Comparison of ENCODE assay signal across 13 cellular contexts in the genomic region with DNA sequence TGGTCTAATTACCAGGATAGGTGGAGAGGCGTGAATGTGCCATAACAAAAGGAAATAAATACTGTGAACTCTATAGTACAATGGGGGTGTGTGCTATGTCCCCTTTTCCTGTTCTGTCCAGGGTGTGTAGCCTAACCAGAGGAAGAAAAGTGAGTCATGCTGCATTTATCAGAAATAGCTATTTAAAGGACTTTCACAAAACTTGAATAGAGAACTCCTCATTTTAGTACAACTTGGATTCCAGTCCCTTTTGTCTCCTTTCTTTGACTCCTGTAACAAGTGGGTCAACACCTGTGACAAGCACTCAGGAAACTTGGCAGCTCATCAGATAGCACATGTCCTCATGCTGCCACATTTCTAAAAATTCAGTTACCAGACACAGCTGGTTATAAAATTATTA.
DNase-seq lines count a peak whose midpoint lies in the region; TF ChIP-seq lines count a peak whose summit lies in the region.
"Had no signal": no experiment of that assay in that cellular context is flagged by ENCODE, and none has a peak within 500 bp of the region (broad histone marks: within the 10 kb centered on the region; RNA-seq: fewer than 3 reads in every experiment).

No MANE protein-coding gene starts in this region.

- peaks cover 4% of the 10 kb centered on the region for H3K4me1 Mint-ChIP-seq in activated T-cell treated with anti-CD3 and anti-CD28 coated beads, Interleukin-2, amount 50 U/mL, for 24 hours (ENCODE audit: low read depth)
- H3K4me1 Mint-ChIP-seq in activated T-helper 1 cell treated with anti-CD3 and anti-CD28 coated beads, Interleukin-12 subunit alpha, Interleukin-12 subunit beta, Interleukin-2, Interleukin-4 antibody, amounts not matched to agents 30 ng/mL and 10 ng/mL and 1 ng/mL, durations not matched to agents 14 hours and 24 hours and 36 hours (ENCODE audit: low read depth), result no peaks in the 10 kb centered on the region

- intact Hi-C loops in activated T-helper 1 cell treated with anti-CD3 and anti-CD28 coated beads, Interleukin-12 subunit alpha, Interleukin-12 subunit beta, Interleukin-2, Interleukin-4 antibody, amounts not matched to agents 30 ng/mL and 10 ng/mL and 1 ng/mL, durations not matched to agents 14 hours and 24 hours and 36 hours (cut with micrococcal nuclease), result no loop called here

- no peak overlapping the region for H3K27ac Mint-ChIP-seq in activated T-cell treated with anti-CD3 and anti-CD28 coated beads, Interleukin-2, amount 50 U/mL, for 24 hours
- H3K27ac Mint-ChIP-seq in activated T-helper 1 cell treated with anti-CD3 and anti-CD28 coated beads, Interleukin-12 subunit alpha, Interleukin-12 subunit beta, Interleukin-2, Interleukin-4 antibody, amounts not matched to agents 30 ng/mL and 10 ng/mL and 1 ng/mL, durations not matched to agents 14 hours and 24 hours and 36 hours, result no peak overlapping the region
- H3K27ac Mint-ChIP-seq: activated naive CD4-positive, alpha-beta T cell treated with anti-CD3 and anti-CD28 coated beads for 36 hours had no signal

- H3K27me3 Mint-ChIP-seq in activated T-cell treated with anti-CD3 and anti-CD28 coated beads, Interleukin-2, amount 50 U/mL, for 24 hours, result no peaks in the 10 kb centered on the region
- no peaks in the 10 kb centered on the region for H3K27me3 Mint-ChIP-seq in activated T-helper 1 cell treated with anti-CD3 and anti-CD28 coated beads, Interleukin-12 subunit alpha, Interleukin-12 subunit beta, Interleukin-2, Interleukin-4 antibody, amounts not matched to agents 30 ng/mL and 10 ng/mL and 1 ng/mL, durations not matched to agents 14 hours and 24 hours and 36 hours (ENCODE audit: insufficient read depth)

- H3K9me3 Mint-ChIP-seq in activated T-cell treated with anti-CD3 and anti-CD28 coated beads, Interleukin-2, amount 50 U/mL, for 24 hours, result peaks cover 5% of the 10 kb centered on the region
- peaks cover 13% of the 10 kb centered on the region for H3K9me3 Mint-ChIP-seq in activated T-helper 1 cell treated with anti-CD3 and anti-CD28 coated beads, Interleukin-12 subunit alpha, Interleukin-12 subunit beta, Interleukin-2, Interleukin-4 antibody, amounts not matched to agents 30 ng/mL and 10 ng/mL and 1 ng/mL, durations not matched to agents 14 hours and 24 hours and 36 hours

- no peak overlapping the region for H3K4me3 Mint-ChIP-seq in activated T-cell treated with anti-CD3 and anti-CD28 coated beads, Interleukin-2, amount 50 U/mL, for 24 hours
- no peak overlapping the region for H3K4me3 Mint-ChIP-seq in activated T-helper 1 cell treated with anti-CD3 and anti-CD28 coated beads, Interleukin-12 subunit alpha, Interleukin-12 subunit beta, Interleukin-2, Interleukin-4 antibody, amounts not matched to agents 30 ng/mL and 10 ng/mL and 1 ng/mL, durations not matched to agents 14 hours and 24 hours and 36 hours
- H3K4me3 Mint-ChIP-seq: activated naive CD4-positive, alpha-beta T cell treated with anti-CD3 and anti-CD28 coated beads for 36 hours; neural crest cell had no signal

- TF ChIP-seq CTCF in epithelial cell of esophagus (IDR thresholded peaks at IDR 0.05; ENCODE audit: insufficient read depth, low read depth, low read length, missing control alignments), result no peak

- H3K4me3 ChIP-seq in epithelial cell of esophagus (ENCODE audit: low read length), result no peak overlapping the region
- H3K4me3 ChIP-seq: A549, SJSA1 had no signal

- H3K36me3 Mint-ChIP-seq in activated T-cell treated with anti-CD3 and anti-CD28 coated beads, Interleukin-2, amount 50 U/mL, for 24 hours (ENCODE audit: low read depth), result peaks cover 90% of the 10 kb centered on the region
- H3K36me3 Mint-ChIP-seq in activated T-helper 1 cell treated with anti-CD3 and anti-CD28 coated beads, Interleukin-12 subunit alpha, Interleukin-12 subunit beta, Interleukin-2, Interleukin-4 antibody, amounts not matched to agents 30 ng/mL and 10 ng/mL and 1 ng/mL, durations not matched to agents 14 hours and 24 hours and 36 hours (ENCODE audit: low read depth), result peaks cover 11% of the 10 kb centered on the region

- peak; percentile 24 for DNase-seq in NCI-H1105 treated with DMSO at 0.1 percent for 48 hours (lab: John Stamatoyannopoulos, UW)
- DNase-seq in NCI-H1105 (lab: John Stamatoyannopoulos, UW), result no peak
- peak; percentile 32 for DNase-seq in NCI-H226
- peak; percentile 12 for DNase-seq in epithelial cell of esophagus (ENCODE audit: low read depth)
- DNase-seq in renal cortical epithelial cell (ENCODE audit: low read depth), result peak; percentile 31
- DNase-seq in nucleus accumbens (lab: John Stamatoyannopoulos, UW), result no peak
- DNase-seq in activated T-cell treated with anti-CD3 and anti-CD28 coated beads, Interleukin-2, amount 50 U/mL, for 24 hours, result no peak
- DNase-seq in activated T-helper 1 cell treated with anti-CD3 and anti-CD28 coated beads, Interleukin-12 subunit alpha, Interleukin-12 subunit beta, Interleukin-2, Interleukin-4 antibody, amounts not matched to agents 30 ng/mL and 10 ng/mL and 1 ng/mL, durations not matched to agents 14 hours and 24 hours and 36 hours (ENCODE audit: low spot score), result no peak
- DNase-seq: activated CD4-positive, alpha-beta T cell treated with anti-CD3 and anti-CD28 coated beads for 4 hours; activated naive CD4-positive, alpha-beta T cell treated with anti-CD3 and anti-CD28 coated beads for 36 hours had no signal

Comparison
In these comparisons a context has a peak if more than half of its experiments do, and no peak if none do; other contexts are left out.
1. DNase-seq: peak in NCI-H1105 treated with DMSO at 0.1 percent for 48 hours (single experiment), NCI-H226 (single experiment), epithelial cell of esophagus (single experiment) and renal cortical epithelial cell (single experiment); none in NCI-H1105 (single experiment), nucleus accumbens (0 of 56), activated T-cell treated with anti-CD3 and anti-CD28 coated beads, Interleukin-2, amount 50 U/mL, for 24 hours (single experiment) and activated T-helper 1 cell treated with anti-CD3 and anti-CD28 coated beads, Interleukin-12 subunit alpha, Interleukin-12 subunit beta, Interleukin-2, Interleukin-4 antibody, amounts not matched to agents 30 ng/mL and 10 ng/mL and 1 ng/mL, durations not matched to agents 14 hours and 24 hours and 36 hours (single experiment).